Comparison of ENCODE assay signal across 8 cellular contexts in the genomic region with DNA sequence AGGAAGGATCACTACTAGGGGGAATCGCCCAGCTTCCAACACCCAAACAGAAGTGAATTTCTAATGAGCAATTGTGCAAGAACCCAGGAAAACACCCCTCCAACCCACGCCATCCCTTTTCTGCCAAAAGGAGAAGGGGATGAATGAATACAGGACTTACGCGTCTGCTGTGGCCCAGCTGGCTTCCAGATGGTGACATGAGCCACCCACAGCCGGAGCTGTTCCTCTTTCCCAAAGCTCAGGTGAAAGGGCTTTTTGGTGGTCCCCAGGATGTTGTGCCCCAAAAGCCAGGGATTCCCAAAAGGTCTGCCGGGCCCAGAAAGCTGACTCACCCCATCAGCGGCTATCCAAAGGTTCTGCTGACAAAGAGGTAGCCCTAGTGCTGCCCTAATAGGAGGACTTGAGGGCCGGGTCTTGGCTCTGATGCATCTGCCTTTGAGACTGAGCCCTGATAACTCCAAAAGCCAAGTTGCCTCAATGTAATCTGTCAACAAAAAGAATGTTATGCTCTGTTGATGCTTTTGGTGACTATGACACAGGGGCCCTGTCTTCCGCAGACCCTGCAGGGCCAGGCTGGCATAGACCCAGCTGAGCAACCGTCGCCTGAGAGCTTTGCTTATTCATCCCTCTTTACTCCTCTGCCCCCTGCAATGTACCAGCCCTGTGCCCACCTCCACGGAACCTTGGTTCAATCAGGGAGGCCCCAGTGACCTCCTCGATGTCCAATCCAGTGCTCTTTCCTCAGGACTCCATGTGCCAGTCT. TPM values are rescaled to one million over a fixed set of nuclear protein-coding genes. Genes with fewer than 3 reads are reported as not detected.
DNase-seq lines count a peak whose midpoint lies in the region; TF ChIP-seq lines count a peak whose summit lies in the region.

No MANE protein-coding gene starts in this region.

- H3K27me3 ChIP-seq in AG04450 (ENCODE audit: control insufficient read depth, insufficient read depth, low read length): no peaks in the 10 kb centered on the region
- H3K27me3 ChIP-seq in fibroblast of lung (ENCODE audit: control insufficient read depth, insufficient read depth, low read length): no peaks in the 10 kb centered on the region
- H3K27me3 ChIP-seq in neural progenitor cell: peaks cover 59% of the 10 kb centered on the region
- H3K27me3 ChIP-seq in MM.1S (replicated peaks; ENCODE audit: insufficient read depth, low read length): no peaks in the 10 kb centered on the region

- peaks cover 2% of the 10 kb centered on the region for H3K9me3 Mint-ChIP-seq in neural progenitor cell

- H3K9ac ChIP-seq in fibroblast of lung (ENCODE audit: insufficient read depth, low read length) (no peak overlapping the region), neural progenitor cell (no peak overlapping the region), MM.1S (ENCODE audit: low read length) (no peak overlapping the region)

- H3K4me1 ChIP-seq in fibroblast of lung (ENCODE audit: control insufficient read depth, extremely low read depth, insufficient read depth, low read length) (peaks cover 62% of the 10 kb centered on the region), neural progenitor cell (peaks cover 35% of the 10 kb centered on the region), MM.1S (ENCODE audit: low read length) (0 out of 2 replicates have a peak, but pooled peaks cover 5% of the 10 kb centered on the region)

- H3K9me3 ChIP-seq in AG04450 (ENCODE audit: control insufficient read depth, insufficient read depth, low read length) (no peaks in the 10 kb centered on the region; the same call in 1 of the 2 replicates), fibroblast of lung (ENCODE audit: control insufficient read depth, insufficient read depth, low read depth, low read length) (no peaks in the 10 kb centered on the region), neural progenitor cell (ENCODE audit: low read depth) (no peaks in the 10 kb centered on the region), MM.1S (replicated peaks; ENCODE audit: insufficient read depth, low read length) (no peaks in the 10 kb centered on the region)

- no peak for TF ChIP-seq CTCF in AG04450 (IDR thresholded peaks at IDR 0.05; ENCODE audit: low read depth, low read length)
- TF ChIP-seq CTCF in fibroblast of lung (conservative IDR thresholded peaks at IDR 0.05 in 1 of 2, IDR thresholded peaks at IDR 0.05 in 1 of 2; ENCODE audit: low read depth in 1 of 2, low read length in 2 of 2): no peak
- no peak for TF ChIP-seq CTCF in neural progenitor cell (IDR thresholded peaks at IDR 0.05)
- TF ChIP-seq CTCF in MM.1S (IDR thresholded peaks at IDR 0.05; ENCODE audit: low read length): no peak

- POLR2A ChIA-PET in AG04450 (lab: Yijun Ruan, JAX): no interaction called here

- no peak overlapping the region for H2AFZ ChIP-seq in fibroblast of lung (ENCODE audit: low read length)
- H2AFZ ChIP-seq in neural progenitor cell (replicated peaks): no peak overlapping the region
- no peak overlapping the region for H2AFZ ChIP-seq in MM.1S (ENCODE audit: low read length)

- no peaks in the 10 kb centered on the region for H3K27me3 Mint-ChIP-seq in neural progenitor cell (ENCODE audit: insufficient read depth, low read depth)

- CTCF ChIA-PET in AG04450 (lab: Charles Lee): no interaction called here

- H3K36me3 Mint-ChIP-seq in neural progenitor cell: peaks cover 2% of the 10 kb centered on the region

- H3K4me3 ChIP-seq in AG04450 (ENCODE audit: low read depth, low read length): no peak overlapping the region
- no peak overlapping the region for H3K4me3 ChIP-seq in fibroblast of lung (replicated peaks in 1 of 4; ENCODE audit: control extremely low read depth in 1 of 4, insufficient read depth in 1 of 4, low read depth in 3 of 4, low read length in 4 of 4)
- H3K4me3 ChIP-seq in neural progenitor cell: no peak overlapping the region
- H3K4me3 ChIP-seq in MM.1S (ENCODE audit: low read length): no peak overlapping the region

- H3K27ac Mint-ChIP-seq in neural progenitor cell: peak overlapping the region; percentile 58

- H3K4me1 Mint-ChIP-seq in neural progenitor cell: peaks cover 69% of the 10 kb centered on the region

- H4K20me1 ChIP-seq in fibroblast of lung (ENCODE audit: control insufficient read depth, extremely low read depth, insufficient read depth, low read length) (no peaks in the 10 kb centered on the region), neural progenitor cell (ENCODE audit: low read depth) (peaks cover 30% of the 10 kb centered on the region), MM.1S (ENCODE audit: insufficient read depth, low read length) (no peaks in the 10 kb centered on the region)

- H3K79me2 ChIP-seq in fibroblast of lung (ENCODE audit: control insufficient read depth, insufficient read depth, low read length) (peaks cover 32% of the 10 kb centered on the region), neural progenitor cell (ENCODE audit: low read depth) (no peaks in the 10 kb centered on the region), MM.1S (ENCODE audit: low read length) (no peaks in the 10 kb centered on the region)

- H3K36me3 ChIP-seq in fibroblast of lung (ENCODE audit: control insufficient read depth, insufficient read depth, low read length): peaks cover 2% of the 10 kb centered on the region
- no peaks in the 10 kb centered on the region for H3K36me3 ChIP-seq in neural progenitor cell
- H3K36me3 ChIP-seq in MM.1S (replicated peaks; ENCODE audit: insufficient read depth, low read length): no peaks in the 10 kb centered on the region

- H3K9me2 ChIP-seq in MM.1S (replicated peaks; ENCODE audit: insufficient read depth, low read length): no peaks in the 10 kb centered on the region

- H3K27ac ChIP-seq in AG04450 (ENCODE audit: low read depth, low read length) (peak overlapping the region; percentile 87), fibroblast of lung (ENCODE audit: insufficient read depth, low read length) (peak overlapping the region; percentile 81), neural progenitor cell (no peak overlapping the region), MM.1S (ENCODE audit: low read length) (no peak overlapping the region)

- peak overlapping the region; percentile 60 for H3K4me2 ChIP-seq in fibroblast of lung (ENCODE audit: extremely low read depth, insufficient read depth, low read length)
- no peak overlapping the region for H3K4me2 ChIP-seq in neural progenitor cell
- H3K4me2 ChIP-seq in MM.1S (ENCODE audit: low read depth, low read length): no peak overlapping the region

- H3K4me3 Mint-ChIP-seq in neural progenitor cell: no peak overlapping the region

- peaks cover 34% of the 10 kb centered on the region for H3F3A ChIP-seq in neural progenitor cell (ENCODE audit: low read depth)
- no peaks in the 10 kb centered on the region for H3F3A ChIP-seq in MM.1S (ENCODE audit: insufficient read depth, low read length)

- DNase-seq in AG04450 (ENCODE audit: low read depth, low spot score) (no peak), NCI-H2171 treated with DMSO at 0.1 percent for 48 hours (lab: John Stamatoyannopoulos, UW) (peak; percentile 67), fibroblast of lung (ENCODE audit: low read depth in 2 of 2) (peak; percentile 83 to 92), neural progenitor cell (ENCODE audit: low spot score) (no peak), MM.1S (no peak)
- no peak for DNase-seq in stimulated activated CD8-positive, alpha-beta memory T cell treated with anti-CD3 and anti-CD28 coated beads, Interleukin-4, amount 100 ng/mL, for 48 hours
- DNase-seq in stimulated activated CD4-positive, alpha-beta T cell treated with anti-CD3 and anti-CD28 coated beads, Interleukin-12 subunit alpha, Interleukin-12 subunit beta, amount 100 ng/mL, for 4 hours: no peak
- no peak for DNase-seq in activated CD4-positive, alpha-beta T cell treated with anti-CD3 and anti-CD28 coated beads, Interleukin-2, amount 50 U/mL, for 48 hours

RNA-seq across cellular contexts. Expression of gene GSN, which starts 14.5 kb away (rescaled TPM):
- polyA plus RNA-seq in AG04450 (2011; rRNA removed) (421 and 565 TPM in 2 replicates), fibroblast of lung (388 and 432 TPM in 2 replicates)
- 513 and 805 TPM in 2 replicates for polyA minus RNA-seq in AG04450 (2011; rRNA and poly(A)+ RNA removed)
- total RNA-seq in fibroblast of lung (326 and 588 TPM in 2 replicates), neural progenitor cell (ENCODE audit: low replicate concordance) (72.1 and 114 TPM in 2 replicates)
- polyA plus RNA-seq in fibroblast of lung (2012): 328 and 371 TPM in 2 replicates
- 613 and 774 TPM in 2 replicates for polyA minus RNA-seq in fibroblast of lung (ENCODE audit: low replicate concordance)

Comparison
In these comparisons a context has a peak if more than half of its experiments do, and no peak if none do; other contexts are left out.
1. DNase-seq: peak in NCI-H2171 treated with DMSO at 0.1 percent for 48 hours (single experiment) and fibroblast of lung (2 of 2); none in AG04450 (single experiment), neural progenitor cell (single experiment), stimulated activated CD8-positive, alpha-beta memory T cell treated with anti-CD3 and anti-CD28 coated beads, Interleukin-4, amount 100 ng/mL, for 48 hours (single experiment), stimulated activated CD4-positive, alpha-beta T cell treated with anti-CD3 and anti-CD28 coated beads, Interleukin-12 subunit alpha, Interleukin-12 subunit beta, amount 100 ng/mL, for 4 hours (single experiment), MM.1S (single experiment) and activated CD4-positive, alpha-beta T cell treated with anti-CD3 and anti-CD28 coated beads, Interleukin-2, amount 50 U/mL, for 48 hours (0 of 2).
2. H3K27ac ChIP-seq: peak in AG04450 (single experiment) and fibroblast of lung (single experiment); none in neural progenitor cell (single experiment) and MM.1S (single experiment).